ENCODE assay signal across 8 cellular contexts in the genomic region with DNA sequence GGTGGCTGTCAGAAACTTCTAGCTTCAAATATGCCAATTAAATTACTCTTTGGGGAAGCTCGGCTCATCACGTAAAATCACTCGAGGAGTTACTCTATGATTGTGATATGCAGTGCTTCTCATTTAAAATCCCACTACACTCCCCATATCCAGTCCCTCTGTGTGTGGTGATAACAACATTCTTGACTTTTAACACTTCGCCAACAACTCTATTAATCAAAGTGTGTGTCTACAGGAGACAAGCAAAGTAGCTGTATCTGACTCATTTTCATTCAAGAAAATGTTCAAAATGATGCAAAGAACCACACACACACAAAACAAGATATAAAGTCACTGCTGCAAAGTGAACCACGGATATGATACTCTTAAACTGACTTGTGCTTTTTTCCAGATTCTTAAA.
"Had no signal": no experiment of that assay in that cellular context is flagged by ENCODE, and none has a peak within 500 bp of the region (broad histone marks: within the 10 kb centered on the region; RNA-seq: fewer than 3 reads in every experiment).

No MANE protein-coding gene starts in this region.

- ATAC-seq: HCT116, HepG2 had no signal

- H3K36me3 ChIP-seq: HAP-1 had no signal

- H3K4me3 ChIP-seq: GM23248, HAP-1 had no signal

- H3K27ac ChIP-seq: GM23248, HL-60 had no signal

- DNase-seq: GM23248, GOT3, H7, HFFc6 had no signal

- H3K4me1 ChIP-seq: HAP-1 had no signal
